In the genomic region with DNA sequence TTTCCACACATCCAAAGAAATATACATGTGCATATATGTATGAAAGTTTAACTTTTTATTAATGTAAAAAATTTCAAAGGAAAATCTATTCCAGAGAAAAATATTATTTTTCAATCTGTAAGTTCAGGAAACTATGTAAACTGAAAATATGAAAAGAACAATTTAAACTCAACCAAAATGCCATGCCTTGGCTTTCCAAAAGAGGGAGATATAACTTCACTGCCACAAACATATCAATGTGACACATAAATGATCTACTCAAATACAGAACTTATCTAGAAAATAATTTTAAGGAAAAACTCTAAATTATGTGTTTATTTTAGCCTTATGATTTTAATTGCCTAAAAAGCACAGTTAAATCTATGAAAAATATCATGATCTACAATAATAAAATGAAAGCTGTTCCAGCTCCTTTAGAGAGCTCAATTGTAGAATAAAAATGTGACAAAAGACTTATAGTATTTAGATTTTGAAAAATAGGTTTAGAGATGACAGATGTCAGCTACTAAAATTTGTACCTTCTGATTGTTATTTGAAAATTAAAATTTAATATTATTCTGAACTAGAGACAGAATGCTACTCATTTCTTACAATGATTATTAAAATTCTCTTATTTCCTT, we compare ENCODE assay signal across 8 cellular contexts.
A peak's percentile ranks its signal among the peaks of the same experiment; 100 is the strongest.
DNase-seq lines count a peak whose midpoint lies in the region; ATAC-seq and TF ChIP-seq lines count a peak whose summit lies in the region.

No MANE protein-coding gene starts in this region.

- no peaks in the 10 kb centered on the region for H3K36me3 ChIP-seq in DOHH2 (ENCODE audit: control insufficient read depth, low read length)
- peaks cover 4% of the 10 kb centered on the region for H3K36me3 ChIP-seq in lower lobe of right lung

- no peak for ATAC-seq in lower lobe of right lung
- ATAC-seq in activated CD4-positive, CD25-positive, alpha-beta regulatory T cell treated with anti-CD3 and anti-CD28 coated beads, Interleukin-2, amount 50 U/mL, for 24 hours: no peak
- ATAC-seq in HG02759 (IDR thresholded peaks at IDR 0.05; ENCODE audit: unreplicated experiment): no peak

- H3K27ac Mint-ChIP-seq in HFFc6: no peak overlapping the region

- DNase-seq in HFFc6 (peak; percentile 24), astrocyte of the spinal cord (ENCODE audit: low read depth, low spot score) (peak; percentile 43), lower lobe of right lung (no peak), caudate nucleus (lab: John Stamatoyannopoulos, UW) (no peak)
- no peak for DNase-seq in activated naive CD4-positive, alpha-beta T cell treated with Interleukin-2 at 50 U/mL for 16 hours

- H3K79me2 ChIP-seq in DOHH2 (ENCODE audit: control insufficient read depth, low read length): no peaks in the 10 kb centered on the region

- in situ Hi-C loops in astrocyte of the spinal cord (cut with HindIII; ENCODE audit: low sequenced_read_pairs): no loop called here

- intact Hi-C loops in lower lobe of right lung (cut with DNase I): no loop called here

- H3K4me3 ChIP-seq in DOHH2 (ENCODE audit: low read length) (no peak overlapping the region), astrocyte of the spinal cord (ENCODE audit: low read depth, low read length) (no peak overlapping the region), lower lobe of right lung (no peak overlapping the region)

- no peaks in the 10 kb centered on the region for H3K27me3 Mint-ChIP-seq in HFFc6 (ENCODE audit: insufficient read depth)

- TF ChIP-seq CTCF in DOHH2 (IDR thresholded peaks at IDR 0.05; ENCODE audit: low read depth, low read length, poor library complexity, severe bottlenecking): peak; percentile 57
- TF ChIP-seq CTCF in HFFc6 (IDR thresholded peaks at IDR 0.05): peak; percentile 87
- TF ChIP-seq CTCF in astrocyte of the spinal cord (IDR thresholded peaks at IDR 0.05; ENCODE audit: low read depth, low read length): peak; percentile 81
- TF ChIP-seq CTCF in lower lobe of right lung (IDR thresholded peaks at IDR 0.05): peak; percentile 68

- H3K36me3 Mint-ChIP-seq in HFFc6 (ENCODE audit: low read depth): peaks cover 8% of the 10 kb centered on the region; the same call in 1 of the 2 replicates

- H3K9me3 Mint-ChIP-seq in HFFc6: no peaks in the 10 kb centered on the region

- H3K27me3 ChIP-seq in DOHH2 (ENCODE audit: control insufficient read depth, low read length) (no peaks in the 10 kb centered on the region), lower lobe of right lung (ENCODE audit: low read depth) (no peaks in the 10 kb centered on the region)

- H3F3A ChIP-seq in DOHH2 (ENCODE audit: control insufficient read depth, insufficient read depth): no peaks in the 10 kb centered on the region

- no peaks in the 10 kb centered on the region for H3K4me1 Mint-ChIP-seq in HFFc6 (ENCODE audit: low read depth)

- H3K27ac ChIP-seq in DOHH2 (ENCODE audit: low read depth, low read length) (no peak overlapping the region), lower lobe of right lung (no peak overlapping the region), caudate nucleus (ENCODE audit: low read depth, low read length) (no peak overlapping the region)

- no peak overlapping the region for H3K4me2 ChIP-seq in DOHH2 (ENCODE audit: low read length)

- no peaks in the 10 kb centered on the region for H3K9me2 ChIP-seq in DOHH2 (replicated peaks; ENCODE audit: control insufficient read depth, low read length)

- H4K20me1 ChIP-seq in DOHH2 (ENCODE audit: control insufficient read depth, insufficient read depth, low read depth, low read length): no peaks in the 10 kb centered on the region

- H3K4me1 ChIP-seq in DOHH2 (ENCODE audit: control insufficient read depth, low read length): no peaks in the 10 kb centered on the region
- no peaks in the 10 kb centered on the region for H3K4me1 ChIP-seq in lower lobe of right lung

- H3K4me3 Mint-ChIP-seq in HFFc6: no peak overlapping the region

- no peaks in the 10 kb centered on the region for H3K9me3 ChIP-seq in DOHH2 (ENCODE audit: control insufficient read depth, insufficient read depth, low read length)
- no peaks in the 10 kb centered on the region for H3K9me3 ChIP-seq in lower lobe of right lung

Comparison
In these comparisons a context has a peak if more than half of its experiments do, and no peak if none do; other contexts are left out.
1. DNase-seq: peak in HFFc6 (single experiment) and astrocyte of the spinal cord (single experiment); none in lower lobe of right lung (single experiment), activated naive CD4-positive, alpha-beta T cell treated with Interleukin-2 at 50 U/mL for 16 hours (single experiment) and caudate nucleus (0 of 61).
2. Peak in every context shown above with its lines, with median percentiles within 50 percentile points of each other: CTCF ChIP-seq.